9 cellular contexts compared by ENCODE assay signal in genomic region chr6:158789115-158789917, GRCh38. TPM values are rescaled to one million over a fixed set of nuclear protein-coding genes. Genes with fewer than 3 reads are reported as not detected.
A peak's percentile ranks its signal among the peaks of the same experiment; 100 is the strongest.
DNase-seq lines count a peak whose midpoint lies in the region; ATAC-seq and TF ChIP-seq lines count a peak whose summit lies in the region.
"Had no signal": no experiment of that assay in that cellular context is flagged by ENCODE, and none has a peak within 500 bp of the region (broad histone marks: within the 10 kb centered on the region; RNA-seq: fewer than 3 reads in every experiment).

No MANE protein-coding gene starts in this region.

- peak overlapping the region; percentile 89 for H3K27ac Mint-ChIP-seq in activated T-cell treated with anti-CD3 and anti-CD28 coated beads, Interleukin-2, amount 50 U/mL, for 24 hours
- H3K27ac Mint-ChIP-seq in nephron, result peak overlapping the region in 2 of 3 experiments; percentile 6 to 25

- peaks cover 77% of the 10 kb centered on the region for H3K4me1 Mint-ChIP-seq in activated T-cell treated with anti-CD3 and anti-CD28 coated beads, Interleukin-2, amount 50 U/mL, for 24 hours (ENCODE audit: low read depth)
- peaks cover 8% of the 10 kb centered on the region for H3K4me1 Mint-ChIP-seq in nephron

- H3K36me3 Mint-ChIP-seq in activated T-cell treated with anti-CD3 and anti-CD28 coated beads, Interleukin-2, amount 50 U/mL, for 24 hours (ENCODE audit: low read depth), result peaks cover 90% of the 10 kb centered on the region
- peaks cover 42% of the 10 kb centered on the region for H3K36me3 Mint-ChIP-seq in nephron (ENCODE audit: low read depth)

- no peak for TF ChIP-seq CTCF in nephron (IDR thresholded peaks at IDR 0.05; ENCODE audit: unreplicated experiment in 3 of 3)

- H3K9me3 Mint-ChIP-seq in activated T-cell treated with anti-CD3 and anti-CD28 coated beads, Interleukin-2, amount 50 U/mL, for 24 hours, result no peaks in the 10 kb centered on the region
- H3K9me3 Mint-ChIP-seq in nephron, result no peaks in the 10 kb centered on the region

- H3K27me3 Mint-ChIP-seq in activated T-cell treated with anti-CD3 and anti-CD28 coated beads, Interleukin-2, amount 50 U/mL, for 24 hours, result no peaks in the 10 kb centered on the region
- H3K27me3 Mint-ChIP-seq in nephron (ENCODE audit: low read depth), result no peaks in the 10 kb centered on the region

- peak overlapping the region; percentile 29 for H3K4me3 Mint-ChIP-seq in activated T-cell treated with anti-CD3 and anti-CD28 coated beads, Interleukin-2, amount 50 U/mL, for 24 hours
- H3K4me3 Mint-ChIP-seq in nephron, result no peak overlapping the region

- no peak for DNase-seq in activated T-cell treated with anti-CD3 and anti-CD28 coated beads, Interleukin-2, amount 50 U/mL, for 24 hours
- no peak for DNase-seq in NCI-H774 (lab: John Stamatoyannopoulos, UW)
- no peak for DNase-seq in SKM-1 treated with dmso at 0.1 percent for 144 hours (lab: John Stamatoyannopoulos, UW; ENCODE audit: unreplicated experiment)
- DNase-seq in cerebellum (ENCODE audit: low spot score), result no peak
- DNase-seq in SHP77 (lab: John Stamatoyannopoulos, UW), result no peak

- ATAC-seq in GM18861 (IDR thresholded peaks at IDR 0.05; ENCODE audit: unreplicated experiment) (peak; percentile 37), HG02943 (IDR thresholded peaks at IDR 0.05; ENCODE audit: low read depth, unreplicated experiment) (peak; percentile 50)
- ATAC-seq: left colon had no signal

RNA-seq across cellular contexts. Expression of gene EZR, which starts 29.9 kb away (rescaled TPM):
- 47.4 TPM for total RNA-seq in cerebellum
